1 cellular context compared by ENCODE assay signal in genomic region chr7:109092268-109092667, GRCh38.
TF ChIP-seq lines count a peak whose summit lies in the region.

No MANE protein-coding gene starts in this region.

TF ChIP-seq in GM23338, 12 proteins besides CTCF, POLR2A, EP300 and RAD21 (continued from another document):
- TF ChIP-seq ZNF462 (CRISPR knock-in tag; IDR thresholded peaks at IDR 0.05) (no peak), REST (IDR thresholded peaks at IDR 0.05; ENCODE audit: unreplicated experiment) (no peak)
TF ChIP-seq in GM23338: peak in this region for 0.
